In the genomic region with DNA sequence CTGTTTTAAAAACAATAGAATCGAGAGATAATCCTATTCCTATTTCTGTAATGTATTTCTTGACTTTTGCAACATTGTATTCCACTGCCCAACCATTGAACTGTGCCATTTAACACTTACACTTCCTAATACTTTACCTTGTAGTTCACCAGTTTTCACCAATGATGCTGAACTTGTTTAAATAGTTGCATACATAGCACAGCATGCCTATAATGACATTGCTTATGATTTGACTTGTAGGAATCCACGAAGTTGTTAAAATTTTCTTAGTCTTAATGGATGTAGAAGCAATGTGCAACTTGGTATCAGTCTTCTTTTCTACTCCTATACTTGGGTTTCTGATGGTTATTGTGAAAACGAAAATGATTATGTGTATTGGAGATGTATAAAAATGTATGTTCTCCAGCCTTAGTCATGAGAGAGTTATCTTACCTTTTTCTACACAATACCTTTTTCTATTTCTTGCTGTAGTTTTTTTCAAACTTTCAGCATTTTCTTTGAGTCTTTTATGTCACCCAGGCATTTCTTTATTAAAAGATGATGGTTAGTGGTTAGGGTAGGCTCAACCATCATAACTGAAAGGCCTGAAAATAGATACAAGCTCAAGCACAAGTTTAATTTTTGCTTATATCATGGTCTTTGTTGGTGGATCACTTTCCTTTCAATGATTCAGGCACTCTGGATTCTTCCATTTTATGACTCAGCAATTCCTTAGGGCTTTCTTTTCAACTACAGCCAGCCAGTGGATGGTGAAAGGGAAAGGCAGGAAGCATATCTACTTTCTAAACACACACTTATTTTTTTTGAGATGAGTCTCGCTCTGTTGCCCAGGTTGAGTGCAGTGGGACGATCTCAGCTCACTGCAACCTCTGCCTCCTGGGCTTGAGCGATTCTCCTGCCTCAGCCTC, we compare ENCODE assay signal across 10 cellular contexts. TPM values are rescaled to one million over a fixed set of nuclear protein-coding genes. Genes with fewer than 3 reads are reported as not detected.
DNase-seq lines count a peak whose midpoint lies in the region; ATAC-seq and TF ChIP-seq lines count a peak whose summit lies in the region.
"Had no signal": no experiment of that assay in that cellular context is flagged by ENCODE, and none has a peak within 500 bp of the region (broad histone marks: within the 10 kb centered on the region; RNA-seq: fewer than 3 reads in every experiment).

No MANE protein-coding gene starts in this region.

- POLR2A ChIA-PET in RWPE1 (lab: Yijun Ruan, JAX; ENCODE audit: low non-redundant PET), result no interaction called here
- POLR2A ChIA-PET in Caco-2 (lab: Charles Lee), result no interaction called here

- H2AFZ ChIP-seq in mesenchymal stem cell (ENCODE audit: low read depth, low read length), result no peak overlapping the region

- H3K27ac ChIP-seq in RWPE1 (peak overlapping the region; percentile 45), mesenchymal stem cell (ENCODE audit: low read length, poor library complexity, severe bottlenecking) (peak overlapping the region; percentile 40)

- H3K27me3 ChIP-seq in mesenchymal stem cell (ENCODE audit: control insufficient read depth in 1 of 2, insufficient read depth in 1 of 2, low read length in 2 of 2) (no peaks in the 10 kb centered on the region), Caco-2 (replicated peaks; ENCODE audit: control insufficient read depth, insufficient read depth, low read length) (no peaks in the 10 kb centered on the region)

- no peak overlapping the region for H3K4ac ChIP-seq in mesenchymal stem cell (ENCODE audit: low read depth in 1 of 2, low read length in 2 of 2)

- H3K4me3 Mint-ChIP-seq in Caco-2 (ENCODE audit: unreplicated experiment), result no peak overlapping the region
- H3K4me3 Mint-ChIP-seq: activated naive CD8-positive, alpha-beta T cell treated with anti-CD3 and anti-CD28 coated beads, Interleukin-2, amount 10 ng/mL, durations not matched to agents 7 days and 5 days had no signal

- H2BK12ac ChIP-seq in mesenchymal stem cell (ENCODE audit: low read length in 2 of 2), result no peak overlapping the region

- peaks cover 35% of the 10 kb centered on the region for H3K79me1 ChIP-seq in mesenchymal stem cell (replicated peaks; ENCODE audit: low read length, poor library complexity, severe bottlenecking)

- no peaks in the 10 kb centered on the region for H3K9me3 ChIP-seq in mesenchymal stem cell (ENCODE audit: control insufficient read depth, low read length)
- H3K9me3 ChIP-seq in Caco-2, result no peaks in the 10 kb centered on the region; the same call in 1 of the 2 replicates

- no peak overlapping the region for H3K27ac Mint-ChIP-seq in Caco-2 (ENCODE audit: unreplicated experiment)
- H3K27ac Mint-ChIP-seq: activated naive CD8-positive, alpha-beta T cell treated with anti-CD3 and anti-CD28 coated beads, Interleukin-2, amount 10 ng/mL, durations not matched to agents 7 days and 5 days had no signal

- peaks cover 13% of the 10 kb centered on the region for H3K36me3 Mint-ChIP-seq in Caco-2 (ENCODE audit: insufficient read depth, unreplicated experiment)

- CTCF ChIA-PET in RWPE1 (lab: Yijun Ruan, JAX), result no interaction called here
- CTCF ChIA-PET in Caco-2 (lab: Charles Lee), result no interaction called here

- ATAC-seq in GM18511 (IDR thresholded peaks at IDR 0.05; ENCODE audit: unreplicated experiment), result peak; percentile 80
- peak; percentile 68 for ATAC-seq in HG02642 (IDR thresholded peaks at IDR 0.05; ENCODE audit: poor library complexity, unreplicated experiment)
- ATAC-seq in GM19463 (IDR thresholded peaks at IDR 0.05; ENCODE audit: unreplicated experiment), result no peak

- H3K4me3 ChIP-seq in mesenchymal stem cell (ENCODE audit: insufficient read depth in 1 of 2, low read depth in 1 of 2, low read length in 2 of 2) (peak overlapping the region in 1 of 2 experiments; percentile 4), Caco-2 (ENCODE audit: low read depth, low read length) (no peak overlapping the region)

- H3K18ac ChIP-seq in mesenchymal stem cell (ENCODE audit: low read depth in 1 of 2, low read length in 2 of 2), result peak overlapping the region in 1 of 2 experiments; percentile 16

- 86% methylated on average over 4 of the region's 6 CpGs for WGBS in mesenchymal stem cell

- H4K8ac ChIP-seq in mesenchymal stem cell (ENCODE audit: low read length), result no peak overlapping the region

- no peak overlapping the region for H2BK120ac ChIP-seq in mesenchymal stem cell (ENCODE audit: low read depth, low read length)

- no peaks in the 10 kb centered on the region for H3K27me3 Mint-ChIP-seq in Caco-2 (ENCODE audit: insufficient read depth, unreplicated experiment)
- H3K27me3 Mint-ChIP-seq: activated naive CD8-positive, alpha-beta T cell treated with anti-CD3 and anti-CD28 coated beads, Interleukin-2, amount 10 ng/mL, durations not matched to agents 7 days and 5 days had no signal

- BruUV-seq in Caco-2 (replicated peaks; lab: Mats Ljungman, UMichigan), result no TSS peak

- H3K36me3 ChIP-seq in mesenchymal stem cell (ENCODE audit: control insufficient read depth in 1 of 2, insufficient read depth in 2 of 2, low read depth in 1 of 2, low read length in 2 of 2) (peaks cover 2 to 9% of the 10 kb centered on the region in 2 experiments), Caco-2 (ENCODE audit: control insufficient read depth, insufficient read depth, low read length) (no peaks in the 10 kb centered on the region)

- H2BK15ac ChIP-seq in mesenchymal stem cell (ENCODE audit: low read depth, poor library complexity, severe bottlenecking), result no peak overlapping the region

- peak overlapping the region; percentile 65 for H3K9ac ChIP-seq in mesenchymal stem cell (ENCODE audit: low read length)

- H3K14ac ChIP-seq in mesenchymal stem cell (ENCODE audit: low read length in 2 of 2), result no peak overlapping the region

- peaks cover 12% of the 10 kb centered on the region for H3K9me3 Mint-ChIP-seq in Caco-2 (ENCODE audit: unreplicated experiment)

- DNase-seq in RWPE1 (ENCODE audit: low spot score) (peak; percentile 55), mesenchymal stem cell (peak; percentile 82), activated T-cell treated with anti-CD3 and anti-CD28 coated beads for 4 hours (no peak), Caco-2 (no peak)
- no peak for DNase-seq in activated CD4-positive, CD25-positive, alpha-beta regulatory T cell treated with anti-CD3 and anti-CD28 coated beads, Interleukin-2, amount 50 U/mL, for 72 hours
- DNase-seq: activated naive CD8-positive, alpha-beta T cell treated with anti-CD3 and anti-CD28 coated beads, Interleukin-2, amount 10 ng/mL, durations not matched to agents 7 days and 5 days; stimulated activated naive CD4-positive, alpha-beta T cell treated with Interleukin-2 at 50 U/mL for 16 hours had no signal

- no peak overlapping the region for H2AK5ac ChIP-seq in mesenchymal stem cell (ENCODE audit: low read length, severe bottlenecking)

- intact Hi-C loops in Caco-2 (cut with micrococcal nuclease; ENCODE audit: unreplicated experiment), result no loop called here

- no peak overlapping the region for H2BK5ac ChIP-seq in mesenchymal stem cell (ENCODE audit: low read depth, low read length, poor library complexity, severe bottlenecking)

- H3K4me1 ChIP-seq in mesenchymal stem cell (ENCODE audit: control insufficient read depth, insufficient read depth, low read depth, low read length) (peaks cover 6% of the 10 kb centered on the region), Caco-2 (no peaks in the 10 kb centered on the region; the same call in 1 of the 2 replicates)

- H4K91ac ChIP-seq in mesenchymal stem cell (ENCODE audit: low read length), result no peak overlapping the region

- TF ChIP-seq CTCF in RWPE1 (conservative IDR thresholded peaks at IDR 0.05; ENCODE audit: low read depth) (no peak), Caco-2 (IDR thresholded peaks at IDR 0.05; ENCODE audit: insufficient read depth in 1 of 2, low read depth in 1 of 2, low read length in 1 of 2, severe bottlenecking in 1 of 2, unreplicated experiment in 1 of 2) (no peak)

- H3K4me2 ChIP-seq in mesenchymal stem cell (ENCODE audit: low read length, poor library complexity, severe bottlenecking), result no peak overlapping the region

- H3K23ac ChIP-seq in mesenchymal stem cell (ENCODE audit: low read length in 2 of 2), result no peak overlapping the region

- peaks cover 14% of the 10 kb centered on the region for H3K4me1 Mint-ChIP-seq in Caco-2 (ENCODE audit: low read depth, unreplicated experiment)

RNA-seq across cellular contexts. Expression of a gene that starts 9.4 kb away (rescaled TPM):
- polyA plus RNA-seq in mesenchymal stem cell (2013, experiment 1 of 2), result 12.2 TPM
- polyA plus RNA-seq in mesenchymal stem cell (2013, experiment 2 of 2), result 15.3 TPM
- 56.8 and 58.3 TPM in 2 replicates for total RNA-seq in Caco-2 (2022)

Comparison
In these comparisons a context has a peak if more than half of its experiments do, and no peak if none do; other contexts are left out.
1. DNase-seq: peak in RWPE1 (single experiment) and mesenchymal stem cell (single experiment); none in activated T-cell treated with anti-CD3 and anti-CD28 coated beads for 4 hours (single experiment), activated CD4-positive, CD25-positive, alpha-beta regulatory T cell treated with anti-CD3 and anti-CD28 coated beads, Interleukin-2, amount 50 U/mL, for 72 hours (single experiment) and Caco-2 (0 of 2).